In the genomic region with DNA sequence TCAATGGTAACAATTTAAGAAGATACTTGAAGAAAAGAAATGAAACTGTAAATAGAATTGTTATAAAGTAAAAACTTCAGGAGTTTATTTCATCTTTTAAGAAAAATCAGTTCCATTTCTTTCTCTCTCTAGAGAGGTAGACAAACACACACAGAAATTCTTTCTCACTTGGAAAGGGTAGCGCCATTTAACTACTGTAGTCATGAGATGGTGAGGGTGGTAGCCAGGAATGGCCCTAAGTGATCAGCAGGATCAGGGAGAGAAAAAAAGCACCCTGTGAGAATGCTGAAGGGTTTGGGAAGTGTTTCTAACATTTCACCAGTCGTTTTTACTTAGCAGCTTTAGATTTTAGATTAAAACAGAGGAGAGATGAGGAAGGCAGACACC, we compare ENCODE assay signal across 15 cellular contexts.
A peak's percentile ranks its signal among the peaks of the same experiment; 100 is the strongest.
DNase-seq lines count a peak whose midpoint lies in the region; ATAC-seq and TF ChIP-seq lines count a peak whose summit lies in the region.
"Had no signal": no experiment of that assay in that cellular context is flagged by ENCODE, and none has a peak within 500 bp of the region (broad histone marks: within the 10 kb centered on the region; RNA-seq: fewer than 3 reads in every experiment).

No MANE protein-coding gene starts in this region.

- intact Hi-C loops in Panc1 (cut with micrococcal nuclease; ENCODE audit: unreplicated experiment), result loop anchor here (10.0 kb wide), 1 partner anchor 210 kb away; a partner anchor contains a TSS

- H3K4ac ChIP-seq in mesenchymal stem cell (ENCODE audit: low read depth in 1 of 2, low read length in 2 of 2), result no peak overlapping the region
- H3K4ac ChIP-seq in mesendoderm (ENCODE audit: low read depth, low read length), result no peak overlapping the region

- no peaks in the 10 kb centered on the region for H3K4me1 Mint-ChIP-seq in T-helper 2 cell treated with Interferon-gamma antibody and Interleukin-4, amounts not matched to agents 5 μg/mL and 100 μg/mL, for 36 hours (ENCODE audit: low read depth)
- H3K4me1 Mint-ChIP-seq: activated CD8-positive, alpha-beta memory T cell treated with anti-CD3 and anti-CD28 coated beads, Interleukin-2, amount 10 ng/mL, durations not matched to agents 7 days and 5 days; CD4-positive, alpha-beta memory T cell had no signal

- TF ChIP-seq CTCF in Panc1 (IDR thresholded peaks at IDR 0.05), result no peak

- H3K14ac ChIP-seq in mesenchymal stem cell (ENCODE audit: low read length in 2 of 2), result no peak overlapping the region

- H3K4me3 Mint-ChIP-seq in T-helper 2 cell treated with Interferon-gamma antibody and Interleukin-4, amounts not matched to agents 5 μg/mL and 100 μg/mL, for 36 hours, result no peak overlapping the region
- H3K4me3 Mint-ChIP-seq: activated CD8-positive, alpha-beta memory T cell treated with anti-CD3 and anti-CD28 coated beads, Interleukin-2, amount 10 ng/mL, durations not matched to agents 7 days and 5 days; CD4-positive, alpha-beta memory T cell had no signal

- no TSS peak for BruUV-seq in Panc1 (replicated peaks; lab: Mats Ljungman, UMichigan)

- H3K27me3 ChIP-seq in Panc1 (ENCODE audit: control insufficient read depth, insufficient read depth, low read length), result no peaks in the 10 kb centered on the region
- H3K27me3 ChIP-seq in mesenchymal stem cell (ENCODE audit: control insufficient read depth in 1 of 2, insufficient read depth in 1 of 2, low read length in 2 of 2), result no peaks in the 10 kb centered on the region
- no peaks in the 10 kb centered on the region for H3K27me3 ChIP-seq in skeletal muscle satellite cell (ENCODE audit: control insufficient read depth, insufficient read depth, low read length)
- no peaks in the 10 kb centered on the region for H3K27me3 ChIP-seq in mesendoderm (ENCODE audit: insufficient read depth, low read length, poor library complexity)
- H3K27me3 ChIP-seq: testis had no signal

- H3K9me3 ChIP-seq in Panc1 (ENCODE audit: control insufficient read depth, insufficient read depth, low read depth, low read length) (no peaks in the 10 kb centered on the region), mesenchymal stem cell (ENCODE audit: control insufficient read depth, low read length) (peaks cover 3% of the 10 kb centered on the region), skeletal muscle satellite cell (replicated peaks; ENCODE audit: low read length) (no peaks in the 10 kb centered on the region)
- H3K9me3 ChIP-seq: testis had no signal

- in situ Hi-C loops in Panc1 (cut with HindIII; ENCODE audit: low pct_unique_long_range_greater_than_20kb, low sequenced_read_pairs), result no loop called here

- no peak overlapping the region for H2AFZ ChIP-seq in mesenchymal stem cell (ENCODE audit: low read depth, low read length)

- CTCF ChIA-PET in Panc1 (lab: Charles Lee), result no interaction called here

- H3K18ac ChIP-seq in mesenchymal stem cell (ENCODE audit: low read depth in 1 of 2, low read length in 2 of 2) (no peak overlapping the region), mesendoderm (ENCODE audit: low read length) (no peak overlapping the region)

- no peaks in the 10 kb centered on the region for H3K36me3 ChIP-seq in Panc1 (ENCODE audit: control insufficient read depth, insufficient read depth, low read length)
- H3K36me3 ChIP-seq in mesenchymal stem cell (ENCODE audit: control insufficient read depth in 1 of 2, insufficient read depth in 2 of 2, low read depth in 1 of 2, low read length in 2 of 2), result no peaks in the 10 kb centered on the region
- no peaks in the 10 kb centered on the region for H3K36me3 ChIP-seq in skeletal muscle satellite cell (ENCODE audit: insufficient read depth, low read length)
- no peaks in the 10 kb centered on the region for H3K36me3 ChIP-seq in mesendoderm (ENCODE audit: control insufficient read depth, insufficient read depth, low read length)

- H4K8ac ChIP-seq in mesenchymal stem cell (ENCODE audit: low read length) (no peak overlapping the region), mesendoderm (ENCODE audit: low read depth, low read length) (no peak overlapping the region)

- H2BK5ac ChIP-seq in mesenchymal stem cell (ENCODE audit: low read depth, low read length, poor library complexity, severe bottlenecking) (no peak overlapping the region), mesendoderm (ENCODE audit: low read length) (no peak overlapping the region)

- POLR2A ChIA-PET in Panc1 (lab: Charles Lee), result no interaction called here

- peak overlapping the region; percentile 88; the same call in 1 of the 2 replicates for H3K27ac ChIP-seq in Panc1 (ENCODE audit: low read length)
- H3K27ac ChIP-seq in mesenchymal stem cell (ENCODE audit: low read length, poor library complexity, severe bottlenecking), result no peak overlapping the region
- H3K27ac ChIP-seq in mesendoderm (ENCODE audit: low read depth, low read length), result no peak overlapping the region
- H3K27ac ChIP-seq: HL-60, SK-N-MC, testis had no signal

- WGBS in mesenchymal stem cell, result 77% methylated on average over 2 of the region's 2 CpGs
- no CpG with 5 or more reads among the region's 2 CpGs for WGBS in mesendoderm (ENCODE audit: extremely low coverage, insufficient coverage, low lambda C conversion rate)

- H3K9ac ChIP-seq in mesenchymal stem cell (ENCODE audit: low read length), result peak overlapping the region; percentile 89
- peak overlapping the region; percentile 65 for H3K9ac ChIP-seq in skeletal muscle satellite cell (ENCODE audit: low read depth, low read length)
- no peak overlapping the region for H3K9ac ChIP-seq in mesendoderm (ENCODE audit: low read length)

- peak; percentile 18 for DNase-seq in EH (ENCODE audit: low read depth)
- DNase-seq in Panc1 (ENCODE audit: low read depth, low spot score), result no peak
- DNase-seq in mesenchymal stem cell, result no peak
- DNase-seq in germinal center (ENCODE audit: low spot score), result no peak
- no peak for DNase-seq in activated T-cell treated with anti-CD3 and anti-CD28 coated beads, Interleukin-2, amount 50 U/mL, for 48 hours
- DNase-seq in T-helper 2 cell treated with Interferon-gamma antibody and Interleukin-4, amounts not matched to agents 5 μg/mL and 100 μg/mL, for 36 hours (ENCODE audit: low spot score), result no peak
- no peak for DNase-seq in mesendoderm
- DNase-seq: activated CD8-positive, alpha-beta memory T cell treated with anti-CD3 and anti-CD28 coated beads, Interleukin-2, amount 10 ng/mL, durations not matched to agents 7 days and 5 days; CD4-positive, alpha-beta memory T cell; DND-41; NCI-H748 treated with DMSO at 0.1 percent for 48 hours; testis had no signal

- H3K9me3 Mint-ChIP-seq in T-helper 2 cell treated with Interferon-gamma antibody and Interleukin-4, amounts not matched to agents 5 μg/mL and 100 μg/mL, for 36 hours, result peaks cover 17% of the 10 kb centered on the region

- no peak overlapping the region for H3K27ac Mint-ChIP-seq in T-helper 2 cell treated with Interferon-gamma antibody and Interleukin-4, amounts not matched to agents 5 μg/mL and 100 μg/mL, for 36 hours
- H3K27ac Mint-ChIP-seq: activated CD8-positive, alpha-beta memory T cell treated with anti-CD3 and anti-CD28 coated beads, Interleukin-2, amount 10 ng/mL, durations not matched to agents 7 days and 5 days; CD4-positive, alpha-beta memory T cell had no signal

- ATAC-seq in Panc1, result no peak
- ATAC-seq: activated CD8-positive, alpha-beta memory T cell treated with anti-CD3 and anti-CD28 coated beads, Interleukin-2, amount 10 ng/mL, durations not matched to agents 7 days and 5 days had no signal

- no peak overlapping the region for H2BK15ac ChIP-seq in mesenchymal stem cell (ENCODE audit: low read depth, poor library complexity, severe bottlenecking)
- no peak overlapping the region for H2BK15ac ChIP-seq in mesendoderm (replicated peaks; ENCODE audit: low read depth)

- peaks cover 3% of the 10 kb centered on the region for H3K36me3 Mint-ChIP-seq in T-helper 2 cell treated with Interferon-gamma antibody and Interleukin-4, amounts not matched to agents 5 μg/mL and 100 μg/mL, for 36 hours (ENCODE audit: low read depth)
- H3K36me3 Mint-ChIP-seq: CD4-positive, alpha-beta memory T cell had no signal

- H2BK12ac ChIP-seq in mesenchymal stem cell (ENCODE audit: low read length in 2 of 2), result no peak overlapping the region

- H3K4me1 ChIP-seq in Panc1 (ENCODE audit: control insufficient read depth, insufficient read depth, low read length) (peaks cover 15% of the 10 kb centered on the region; the same call in 1 of the 2 replicates), mesenchymal stem cell (ENCODE audit: control insufficient read depth, insufficient read depth, low read depth, low read length) (no peaks in the 10 kb centered on the region), skeletal muscle satellite cell (ENCODE audit: control insufficient read depth, insufficient read depth, low read length) (peaks cover 60% of the 10 kb centered on the region), mesendoderm (ENCODE audit: control insufficient read depth, low read depth, low read length) (peaks cover 3% of the 10 kb centered on the region)
- H3K4me1 ChIP-seq: testis had no signal

- H3K27me3 Mint-ChIP-seq in T-helper 2 cell treated with Interferon-gamma antibody and Interleukin-4, amounts not matched to agents 5 μg/mL and 100 μg/mL, for 36 hours (ENCODE audit: low read depth), result peaks cover 2% of the 10 kb centered on the region
- H3K27me3 Mint-ChIP-seq: activated CD8-positive, alpha-beta memory T cell treated with anti-CD3 and anti-CD28 coated beads, Interleukin-2, amount 10 ng/mL, durations not matched to agents 7 days and 5 days; CD4-positive, alpha-beta memory T cell had no signal

- H3K23ac ChIP-seq in mesenchymal stem cell (ENCODE audit: low read length in 2 of 2) (no peak overlapping the region), mesendoderm (ENCODE audit: low read length) (no peak overlapping the region)

- H2AK5ac ChIP-seq in mesenchymal stem cell (ENCODE audit: low read length, severe bottlenecking) (no peak overlapping the region), mesendoderm (ENCODE audit: low read length) (no peak overlapping the region)

- H2BK120ac ChIP-seq in mesenchymal stem cell (ENCODE audit: low read depth, low read length) (no peak overlapping the region), mesendoderm (ENCODE audit: low read depth, low read length) (no peak overlapping the region)

- H3K4me2 ChIP-seq in mesenchymal stem cell (ENCODE audit: low read length, poor library complexity, severe bottlenecking) (no peak overlapping the region), skeletal muscle satellite cell (ENCODE audit: low read length) (peak overlapping the region; percentile 51), mesendoderm (ENCODE audit: low read length) (no peak overlapping the region)

- no peaks in the 10 kb centered on the region for H3K79me2 ChIP-seq in mesendoderm (ENCODE audit: control insufficient read depth, insufficient read depth, low read length)

- H4K5ac ChIP-seq in mesendoderm (ENCODE audit: low read length), result no peak overlapping the region

- no peak overlapping the region for H4K91ac ChIP-seq in mesenchymal stem cell (ENCODE audit: low read length)

- H3K79me1 ChIP-seq in mesenchymal stem cell (replicated peaks; ENCODE audit: low read length, poor library complexity, severe bottlenecking) (no peaks in the 10 kb centered on the region), mesendoderm (ENCODE audit: low read length) (no peaks in the 10 kb centered on the region)

- no peak overlapping the region for H3K4me3 ChIP-seq in Panc1 (ENCODE audit: low read depth in 2 of 2, low read length in 2 of 2)
- peak overlapping the region in 1 of 2 experiments; percentile 34 for H3K4me3 ChIP-seq in mesenchymal stem cell (ENCODE audit: insufficient read depth in 1 of 2, low read depth in 1 of 2, low read length in 2 of 2)
- H3K4me3 ChIP-seq in skeletal muscle satellite cell (ENCODE audit: low read length), result no peak overlapping the region
- no peak overlapping the region for H3K4me3 ChIP-seq in mesendoderm (ENCODE audit: low read length)
- H3K4me3 ChIP-seq: SK-N-MC, testis had no signal

- H3K56ac ChIP-seq in mesendoderm (ENCODE audit: low read length), result no peak overlapping the region
